Comparison of ENCODE assay signal across 8 cellular contexts in genomic region chr16:89037261-89038152, GRCh38. TPM values are rescaled to one million over a fixed set of nuclear protein-coding genes. Genes with fewer than 3 reads are reported as not detected.
A peak's percentile ranks its signal among the peaks of the same experiment; 100 is the strongest.
DNase-seq lines count a peak whose midpoint lies in the region; ATAC-seq and TF ChIP-seq lines count a peak whose summit lies in the region.

No MANE protein-coding gene starts in this region.

- H3K4me1 ChIP-seq in mesenchymal stem cell (ENCODE audit: control insufficient read depth, insufficient read depth, low read depth, low read length) = peaks cover 2% of the 10 kb centered on the region

- no peaks in the 10 kb centered on the region for H3K9me3 ChIP-seq in mesenchymal stem cell (ENCODE audit: control insufficient read depth, low read length)

- H3K4me3 ChIP-seq in NB4 (ENCODE audit: low read depth, low read length) (no peak overlapping the region), astrocyte of the spinal cord (ENCODE audit: low read depth, low read length) (no peak overlapping the region), mesenchymal stem cell (ENCODE audit: insufficient read depth in 1 of 2, low read depth in 1 of 2, low read length in 2 of 2) (no peak overlapping the region)

- H2BK5ac ChIP-seq in mesenchymal stem cell (ENCODE audit: low read depth, low read length, poor library complexity, severe bottlenecking) = no peak overlapping the region

- 59% methylated on average over 30 of the region's 30 CpGs for WGBS in mesenchymal stem cell

- in situ Hi-C loops in Caki2 (cut with HindIII; ENCODE audit: low pct_unique_long_range_greater_than_20kb, low sequenced_read_pairs) (no loop called here), astrocyte of the spinal cord (cut with HindIII; ENCODE audit: low sequenced_read_pairs) (no loop called here)

- no peak overlapping the region for H2AK5ac ChIP-seq in mesenchymal stem cell (ENCODE audit: low read length, severe bottlenecking)

- TF ChIP-seq CTCF in NB4 (IDR thresholded peaks at IDR 0.05; ENCODE audit: low read depth, low read length) (no peak), astrocyte of the spinal cord (IDR thresholded peaks at IDR 0.05; ENCODE audit: low read depth, low read length) (no peak), omental fat pad (IDR thresholded peaks at IDR 0.05) (no peak)

- TF ChIP-seq POLR2A in NB4 (IDR thresholded peaks at IDR 0.05; ENCODE audit: extremely low read depth, insufficient read length) = no peak

- ATAC-seq in HG02759 (IDR thresholded peaks at IDR 0.05; ENCODE audit: unreplicated experiment) (no peak), HG02610 (IDR thresholded peaks at IDR 0.05; ENCODE audit: unreplicated experiment) (no peak), omental fat pad (ENCODE audit: low FRiP score) (no peak)

- H3K23ac ChIP-seq in mesenchymal stem cell (ENCODE audit: low read length in 2 of 2) = no peak overlapping the region

- H4K91ac ChIP-seq in mesenchymal stem cell (ENCODE audit: low read length) = peak overlapping the region; percentile 20

- H3K27ac ChIP-seq in mesenchymal stem cell (ENCODE audit: low read length, poor library complexity, severe bottlenecking) = no peak overlapping the region

- no peak overlapping the region for H2BK120ac ChIP-seq in mesenchymal stem cell (ENCODE audit: low read depth, low read length)

- no peak overlapping the region for H3K18ac ChIP-seq in mesenchymal stem cell (ENCODE audit: low read depth in 1 of 2, low read length in 2 of 2)

- H3K36me3 ChIP-seq in mesenchymal stem cell (ENCODE audit: control insufficient read depth in 1 of 2, insufficient read depth in 2 of 2, low read depth in 1 of 2, low read length in 2 of 2) = no peaks in the 10 kb centered on the region

- H3K27me3 ChIP-seq in mesenchymal stem cell (ENCODE audit: control insufficient read depth in 1 of 2, insufficient read depth in 1 of 2, low read length in 2 of 2) = peaks cover 10 to 62% of the 10 kb centered on the region in 2 experiments

- H3K9ac ChIP-seq in mesenchymal stem cell (ENCODE audit: low read length) = no peak overlapping the region

- no peaks in the 10 kb centered on the region for H3K79me1 ChIP-seq in mesenchymal stem cell (replicated peaks; ENCODE audit: low read length, poor library complexity, severe bottlenecking)

- no peak overlapping the region for H3K4ac ChIP-seq in mesenchymal stem cell (ENCODE audit: low read depth in 1 of 2, low read length in 2 of 2)

- no peak overlapping the region for H3K14ac ChIP-seq in mesenchymal stem cell (ENCODE audit: low read length in 2 of 2)

- DNase-seq in Caki2 (ENCODE audit: low read depth) (peak; percentile 50), NB4 (ENCODE audit: low read depth) (peak; percentile 78), astrocyte of the spinal cord (ENCODE audit: low read depth, low spot score) (peak; percentile 17), mesenchymal stem cell (peak; percentile 18), omental fat pad (ENCODE audit: low spot score) (no peak), COR-L47 (lab: John Stamatoyannopoulos, UW) (no peak)

- no peak overlapping the region for H4K8ac ChIP-seq in mesenchymal stem cell (ENCODE audit: low read length)

- no peak overlapping the region for H3K4me2 ChIP-seq in mesenchymal stem cell (ENCODE audit: low read length, poor library complexity, severe bottlenecking)

- H2AFZ ChIP-seq in mesenchymal stem cell (ENCODE audit: low read depth, low read length) = no peak overlapping the region

- H2BK12ac ChIP-seq in mesenchymal stem cell (ENCODE audit: low read length in 2 of 2) = no peak overlapping the region

- H2BK15ac ChIP-seq in mesenchymal stem cell (ENCODE audit: low read depth, poor library complexity, severe bottlenecking) = no peak overlapping the region

RNA-seq across cellular contexts. Expression of gene ACSF3, which starts 56.1 kb away (rescaled TPM):
- total RNA-seq in Caki2 (2014; rRNA removed; shearing (Covaris generic); ENCODE audit: low replicate concordance) = 36.5 and 45.4 TPM in 2 replicates
- 7.7 TPM for polyA plus RNA-seq in mesenchymal stem cell (2013, experiment 1 of 2)
- polyA plus RNA-seq in mesenchymal stem cell (2013, experiment 2 of 2) = 7.7 TPM
- 10 to 100 TPM; 17.6 to 27.6 (median 21.6) TPM for total RNA-seq in omental fat pad

Comparison
In these comparisons a context has a peak if more than half of its experiments do, and no peak if none do; other contexts are left out.
1. DNase-seq: peak in Caki2 (single experiment), NB4 (single experiment), astrocyte of the spinal cord (single experiment) and mesenchymal stem cell (single experiment); none in omental fat pad (single experiment) and COR-L47 (single experiment).